Comparison of ENCODE assay signal across 9 cellular contexts in the genomic region with DNA sequence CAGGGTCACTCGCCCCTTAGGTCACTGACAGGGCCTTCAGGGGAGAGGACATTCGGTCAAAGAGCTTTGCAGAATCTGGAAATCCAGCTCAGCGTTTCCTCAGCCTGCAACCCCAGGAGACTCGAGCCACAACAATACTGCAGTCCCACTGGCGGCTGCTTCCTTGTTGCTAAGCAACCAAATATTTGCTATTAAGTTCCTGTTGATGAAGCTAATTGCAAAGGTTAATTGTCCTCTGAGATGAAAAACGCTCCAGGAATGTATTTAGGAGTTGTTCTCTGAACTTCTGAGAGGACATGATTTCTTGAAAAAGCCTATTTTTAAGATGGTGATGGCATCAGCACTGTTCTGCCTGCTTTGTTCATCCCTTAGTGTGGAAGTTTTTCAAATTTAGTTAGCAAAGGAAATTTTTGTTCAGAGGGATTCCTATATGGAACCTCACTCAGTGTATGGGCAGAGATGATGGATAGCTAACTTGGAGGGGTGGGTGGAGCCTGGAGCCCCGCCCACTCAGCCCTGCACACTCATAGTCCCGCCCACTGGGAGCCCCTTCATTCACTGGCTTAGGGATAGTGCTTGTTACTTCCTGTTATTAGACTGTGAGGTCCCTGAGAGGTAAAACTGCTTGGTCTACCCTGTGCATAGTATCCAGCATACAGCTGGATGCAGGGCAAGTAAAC.
DNase-seq lines count a peak whose midpoint lies in the region; ATAC-seq and TF ChIP-seq lines count a peak whose summit lies in the region.
"Had no signal": no experiment of that assay in that cellular context is flagged by ENCODE, and none has a peak within 500 bp of the region (broad histone marks: within the 10 kb centered on the region; RNA-seq: fewer than 3 reads in every experiment).

No MANE protein-coding gene starts in this region.

- peaks cover 25% of the 10 kb centered on the region for H3K4me1 Mint-ChIP-seq in activated T-helper 17 cell treated with anti-CD3 and anti-CD28 coated beads, Interleukin-2, amount 50 U/mL, for 72 hours

- H3K9me3 Mint-ChIP-seq in activated T-helper 17 cell treated with anti-CD3 and anti-CD28 coated beads, Interleukin-2, amount 50 U/mL, for 72 hours, result peaks cover 3% of the 10 kb centered on the region

- no peaks in the 10 kb centered on the region for H3K27me3 Mint-ChIP-seq in activated T-helper 17 cell treated with anti-CD3 and anti-CD28 coated beads, Interleukin-2, amount 50 U/mL, for 72 hours
- H3K27me3 Mint-ChIP-seq: activated naive CD4-positive, alpha-beta T cell treated with anti-CD3 and anti-CD28 coated beads, Interleukin-2, amount 50 U/mL, for 24 hours had no signal

- H3K4me1 ChIP-seq in iPS-20b (ENCODE audit: insufficient read depth, low read length), result peaks cover 10% of the 10 kb centered on the region; the same call in 1 of the 2 replicates
- no peaks in the 10 kb centered on the region for H3K4me1 ChIP-seq in prostate gland (replicated peaks)

- H3K27me3 ChIP-seq in iPS-20b (ENCODE audit: insufficient read depth, low read length), result peaks cover 7% of the 10 kb centered on the region; the same call in 1 of the 2 replicates
- H3K27me3 ChIP-seq in prostate gland (replicated peaks; ENCODE audit: insufficient read depth), result no peaks in the 10 kb centered on the region

- H3K4me3 ChIP-seq in iPS-20b (ENCODE audit: low read length), result 0 out of 2 replicates have a peak overlapping the region, but pooled peaks have one; percentile 29
- no peak overlapping the region for H3K4me3 ChIP-seq in prostate gland

- H3K27ac Mint-ChIP-seq in activated T-helper 17 cell treated with anti-CD3 and anti-CD28 coated beads, Interleukin-2, amount 50 U/mL, for 72 hours, result peak overlapping the region; percentile 42
- H3K27ac Mint-ChIP-seq: activated naive CD4-positive, alpha-beta T cell treated with anti-CD3 and anti-CD28 coated beads, Interleukin-2, amount 50 U/mL, for 24 hours had no signal

- peak; percentile 62 for ATAC-seq in activated T-helper 17 cell treated with anti-CD3 and anti-CD28 coated beads, Interleukin-2, amount 50 U/mL, for 72 hours (replicated peaks)

- WGBS in prostate gland, result 27% methylated on average over 8 of the region's 8 CpGs

- intact Hi-C loops in prostate gland (cut with DNase I), result no loop called here

- H3K9me3 ChIP-seq in iPS-20b (ENCODE audit: insufficient read depth, low read depth, low read length), result peaks cover 5% of the 10 kb centered on the region; the same call in 1 of the 2 replicates
- H3K9me3 ChIP-seq in prostate gland, result no peaks in the 10 kb centered on the region

- no peaks in the 10 kb centered on the region for H3K36me3 Mint-ChIP-seq in activated T-helper 17 cell treated with anti-CD3 and anti-CD28 coated beads, Interleukin-2, amount 50 U/mL, for 72 hours (ENCODE audit: low read depth)
- H3K36me3 Mint-ChIP-seq: activated naive CD4-positive, alpha-beta T cell treated with anti-CD3 and anti-CD28 coated beads, Interleukin-2, amount 50 U/mL, for 24 hours had no signal

- TF ChIP-seq POLR2A in prostate gland (IDR thresholded peaks at IDR 0.05), result no peak

- H3K27ac ChIP-seq in iPS-20b (ENCODE audit: low read length) (no peak overlapping the region), prostate gland (no peak overlapping the region)

- H3K36me3 ChIP-seq in iPS-20b (ENCODE audit: insufficient read depth, low read depth, low read length) (no peaks in the 10 kb centered on the region), prostate gland (no peaks in the 10 kb centered on the region)

- TF ChIP-seq CTCF in prostate gland (IDR thresholded peaks at IDR 0.05), result no peak

- peak; percentile 10 for DNase-seq in stimulated activated CD4-positive, alpha-beta T cell treated with anti-CD3 and anti-CD28 coated beads, Interleukin-12 subunit alpha, Interleukin-12 subunit beta, amount 100 ng/mL, for 4 hours
- no peak for DNase-seq in stimulated activated CD4-positive, alpha-beta T cell treated with anti-CD3 and anti-CD28 coated beads, Interleukin-2, amount 100 ng/mL, for 48 hours
- DNase-seq in M059J (ENCODE audit: low read depth) (peak; percentile 43), D341Med (ENCODE audit: low spot score) (no peak), prostate gland (ENCODE audit: low spot score) (no peak)
- DNase-seq in stimulated activated CD8-positive, alpha-beta memory T cell treated with anti-CD3 and anti-CD28 coated beads, Interleukin-4, amount 100 ng/mL, for 24 hours (ENCODE audit: low read depth), result peak; percentile 7

- H3K4me3 Mint-ChIP-seq in activated T-helper 17 cell treated with anti-CD3 and anti-CD28 coated beads, Interleukin-2, amount 50 U/mL, for 72 hours, result no peak overlapping the region
- H3K4me3 Mint-ChIP-seq: activated naive CD4-positive, alpha-beta T cell treated with anti-CD3 and anti-CD28 coated beads, Interleukin-2, amount 50 U/mL, for 24 hours had no signal

- peak overlapping the region; percentile 19; the same call in 1 of the 2 replicates for H3K9ac ChIP-seq in iPS-20b (ENCODE audit: low read depth, low read length)

Comparison
In these comparisons a context has a peak if more than half of its experiments do, and no peak if none do; other contexts are left out.
1. DNase-seq: peak in stimulated activated CD4-positive, alpha-beta T cell treated with anti-CD3 and anti-CD28 coated beads, Interleukin-12 subunit alpha, Interleukin-12 subunit beta, amount 100 ng/mL, for 4 hours (single experiment), M059J (single experiment) and stimulated activated CD8-positive, alpha-beta memory T cell treated with anti-CD3 and anti-CD28 coated beads, Interleukin-4, amount 100 ng/mL, for 24 hours (single experiment); none in stimulated activated CD4-positive, alpha-beta T cell treated with anti-CD3 and anti-CD28 coated beads, Interleukin-2, amount 100 ng/mL, for 48 hours (0 of 2), D341Med (single experiment) and prostate gland (single experiment).